Comparison of ENCODE assay signal across 29 cellular contexts in genomic region chr3:97988784-97989568, GRCh38. TPM values are rescaled to one million over a fixed set of nuclear protein-coding genes. Genes with fewer than 3 reads are reported as not detected.
A peak's percentile ranks its signal among the peaks of the same experiment; 100 is the strongest.
DNase-seq lines count a peak whose midpoint lies in the region; ATAC-seq and TF ChIP-seq lines count a peak whose summit lies in the region.
"Had no signal": no experiment of that assay in that cellular context is flagged by ENCODE, and none has a peak within 500 bp of the region (broad histone marks: within the 10 kb centered on the region; RNA-seq: fewer than 3 reads in every experiment).

No MANE protein-coding gene starts in this region.

- dilution Hi-C loops in IMR-90 (cut with HindIII; ENCODE audit: low sequenced_read_pairs, unreplicated experiment), result no loop called here

- H2BK120ac ChIP-seq in IMR-90 (ENCODE audit: low read depth, low read length), result no peak overlapping the region

- no peak for TF ChIP-seq RAD21 in IMR-90 (IDR thresholded peaks at IDR 0.05; ENCODE audit: low read length)

- CTCF ChIA-PET in IMR-90 (lab: Yijun Ruan, JAX), result no interaction called here
- CTCF ChIA-PET in naive thymus-derived CD4-positive, alpha-beta T cell (lab: Charles Lee), result no interaction called here

- no peaks in the 10 kb centered on the region for H4K20me1 ChIP-seq in IMR-90 (ENCODE audit: insufficient read depth, low read length)
- H4K20me1 ChIP-seq: BLaER1 had no signal

- H3K4ac ChIP-seq in IMR-90 (ENCODE audit: low read depth, low read length), result no peak overlapping the region

- H3K4me1 ChIP-seq in IMR-90 (ENCODE audit: control insufficient read depth, insufficient read depth, low read length), result no peaks in the 10 kb centered on the region; the same call in 1 of the 2 replicates
- H3K4me1 ChIP-seq in naive thymus-derived CD4-positive, alpha-beta T cell (ENCODE audit: control insufficient read depth in 2 of 2, insufficient read depth in 2 of 2, low read length in 2 of 2), result peaks cover 0 to 20% of the 10 kb centered on the region in 2 donors
- H3K4me1 ChIP-seq in upper lobe of right lung, result no peaks in the 10 kb centered on the region
- H3K4me1 ChIP-seq in thyroid gland, result peaks cover 12 to 20% of the 10 kb centered on the region in 2 donors
- H3K4me1 ChIP-seq: HAP-1 had no signal

- H3K9me3 ChIP-seq in IMR-90 (ENCODE audit: control insufficient read depth, insufficient read depth, low read length) (no peaks in the 10 kb centered on the region), upper lobe of right lung (no peaks in the 10 kb centered on the region), thyroid gland (no peaks in the 10 kb centered on the region)
- no peaks in the 10 kb centered on the region for H3K9me3 ChIP-seq in naive thymus-derived CD4-positive, alpha-beta T cell (ENCODE audit: control insufficient read depth in 2 of 3, low read length in 3 of 3)
- H3K9me3 ChIP-seq: BLaER1, HAP-1 had no signal

- H3K4me3 ChIP-seq in IMR-90 (ENCODE audit: insufficient read depth, low read depth, low read length), result no peak overlapping the region
- no peak overlapping the region for H3K4me3 ChIP-seq in naive thymus-derived CD4-positive, alpha-beta T cell (ENCODE audit: low read length)
- no peak overlapping the region for H3K4me3 ChIP-seq in upper lobe of right lung
- H3K4me3 ChIP-seq in thyroid gland (replicated peaks in 1 of 3), result no peak overlapping the region
- H3K4me3 ChIP-seq: BLaER1, GM23248, HAP-1 had no signal

- no peak overlapping the region for H3K23ac ChIP-seq in IMR-90 (ENCODE audit: low read depth, low read length)

- H3K4me2 ChIP-seq in IMR-90 (ENCODE audit: low read depth, low read length), result no peak overlapping the region
- H3K4me2 ChIP-seq: BLaER1, KMS-11 had no signal

- H3K27me3 ChIP-seq in IMR-90 (ENCODE audit: control insufficient read depth, insufficient read depth, low read length) (peaks cover 3% of the 10 kb centered on the region; the same call in 1 of the 2 replicates), upper lobe of right lung (no peaks in the 10 kb centered on the region), thyroid gland (no peaks in the 10 kb centered on the region)
- H3K27me3 ChIP-seq in naive thymus-derived CD4-positive, alpha-beta T cell (ENCODE audit: control insufficient read depth in 2 of 2, insufficient read depth in 2 of 2, low read length in 2 of 2), result no peaks in the 10 kb centered on the region
- H3K27me3 ChIP-seq: BLaER1 had no signal

- peak overlapping the region; percentile 54 for H2BK5ac ChIP-seq in IMR-90 (ENCODE audit: low read depth, low read length, poor library complexity, severe bottlenecking)

- intact Hi-C loops in activated CD4-positive, alpha-beta T cell treated with anti-CD3 and anti-CD28 coated beads, Interleukin-2, amount 10 ng/mL, durations not matched to agents 24 days and 14 days (cut with micrococcal nuclease), result no loop called here
- intact Hi-C loops in IMR-90 (cut with micrococcal nuclease) (no loop called here), upper lobe of right lung (cut with DNase I) (no loop called here), thyroid gland (cut with DNase I) (no loop called here)
- intact Hi-C loops in naive thymus-derived CD4-positive, alpha-beta T cell (cut with micrococcal nuclease), result no loop called here

- no peak overlapping the region for H2AK5ac ChIP-seq in IMR-90 (ENCODE audit: low read depth, low read length)

- H3K9me1 ChIP-seq in IMR-90 (ENCODE audit: insufficient read depth, low read length), result no peaks in the 10 kb centered on the region

- H2AFZ ChIP-seq in IMR-90 (replicated peaks; ENCODE audit: low read length, poor library complexity), result no peak overlapping the region
- H2AFZ ChIP-seq: GM23248 had no signal

- BruUV-seq in IMR-90 (replicated peaks; lab: Mats Ljungman, UMichigan), result no TSS peak

- no peak for TF ChIP-seq POLR2A in IMR-90 (IDR thresholded peaks at IDR 0.05; ENCODE audit: low read depth, low read length)
- no peak for TF ChIP-seq POLR2A in thyroid gland (IDR thresholded peaks at IDR 0.05)

- no peak overlapping the region for H3K14ac ChIP-seq in IMR-90 (replicated peaks; ENCODE audit: low read depth, low read length)

- H2BK20ac ChIP-seq in IMR-90 (ENCODE audit: low read depth, low read length), result no peak overlapping the region

- peaks cover 36% of the 10 kb centered on the region for H3K4me1 Mint-ChIP-seq in activated CD4-positive, alpha-beta T cell treated with anti-CD3 and anti-CD28 coated beads, Interleukin-2, amount 10 ng/mL, durations not matched to agents 24 days and 14 days
- peaks cover 13 to 47% (median 30%) of the 10 kb centered on the region in 7 donors for H3K4me1 Mint-ChIP-seq in naive thymus-derived CD4-positive, alpha-beta T cell

- in situ Hi-C loops in IMR-90 (cut with MboI; ENCODE audit: low sequenced_read_pairs), result no loop called here

- DNase-seq in activated CD4-positive, alpha-beta T cell treated with anti-CD3 and anti-CD28 coated beads, Interleukin-2, amount 10 ng/mL, durations not matched to agents 24 days and 14 days, result peak; percentile 54
- no peak for DNase-seq in activated CD4-positive, alpha-beta T cell treated with anti-CD3 and anti-CD28 coated beads for 4 hours
- no peak for DNase-seq in IMR-90
- no peak for DNase-seq in naive thymus-derived CD4-positive, alpha-beta T cell
- no peak for DNase-seq in upper lobe of right lung
- no peak for DNase-seq in NCI-H2029 treated with DMSO at 0.1 percent for 48 hours (lab: John Stamatoyannopoulos, UW)
- no peak for DNase-seq in thyroid gland
- DNase-seq: CD4-positive, CD25-positive, alpha-beta regulatory T cell; DMS153; DND-41; GM23248; NCI-H1048; NCI-H1417; NCI-H1694; NCI-H2081; NCI-H2227 treated with DMSO at 0.1 percent for 48 hours; NCI-H69; SHP77 had no signal

- H3K4me3 Mint-ChIP-seq in activated CD4-positive, alpha-beta T cell treated with anti-CD3 and anti-CD28 coated beads, Interleukin-2, amount 10 ng/mL, durations not matched to agents 24 days and 14 days, result no peak overlapping the region
- H3K4me3 Mint-ChIP-seq in naive thymus-derived CD4-positive, alpha-beta T cell, result no peak overlapping the region
- H3K4me3 Mint-ChIP-seq: CD4-positive, CD25-positive, alpha-beta regulatory T cell; IgD-negative memory B cell had no signal

- POLR2A ChIA-PET in IMR-90 (lab: Charles Lee; ENCODE audit: unreplicated experiment), result no interaction called here
- POLR2A ChIA-PET in naive thymus-derived CD4-positive, alpha-beta T cell (lab: Charles Lee), result no interaction called here

- no peak overlapping the region for H2BK15ac ChIP-seq in IMR-90 (ENCODE audit: low read depth, low read length)

- H4K8ac ChIP-seq in IMR-90 (ENCODE audit: low read depth in 2 of 2, low read length in 2 of 2), result no peak overlapping the region

- H3K27ac Mint-ChIP-seq in activated CD4-positive, alpha-beta T cell treated with anti-CD3 and anti-CD28 coated beads, Interleukin-2, amount 10 ng/mL, durations not matched to agents 24 days and 14 days, result peak overlapping the region; percentile 77
- peak overlapping the region in 1 of 9 donors; percentile 55 for H3K27ac Mint-ChIP-seq in naive thymus-derived CD4-positive, alpha-beta T cell
- H3K27ac Mint-ChIP-seq: CD4-positive, CD25-positive, alpha-beta regulatory T cell; IgD-negative memory B cell had no signal

- H3K18ac ChIP-seq in IMR-90 (ENCODE audit: low read depth, low read length), result no peak overlapping the region

- no peaks in the 10 kb centered on the region for H3K79me1 ChIP-seq in IMR-90 (ENCODE audit: low read depth in 1 of 2, low read length in 2 of 2)

- TF ChIP-seq CTCF in IMR-90 (conservative IDR thresholded peaks at IDR 0.05; ENCODE audit: low read depth, low read length) (no peak), upper lobe of right lung (IDR thresholded peaks at IDR 0.05) (no peak), thyroid gland (IDR thresholded peaks at IDR 0.05) (no peak)

- H3K36me3 ChIP-seq in IMR-90 (ENCODE audit: control insufficient read depth, insufficient read depth, low read length) (no peaks in the 10 kb centered on the region), upper lobe of right lung (no peaks in the 10 kb centered on the region), thyroid gland (no peaks in the 10 kb centered on the region)
- no peaks in the 10 kb centered on the region for H3K36me3 ChIP-seq in naive thymus-derived CD4-positive, alpha-beta T cell (ENCODE audit: control insufficient read depth in 2 of 3, insufficient read depth in 3 of 3, low read length in 3 of 3)
- H3K36me3 ChIP-seq: BLaER1, HAP-1 had no signal

- WGBS in IMR-90 (ENCODE audit: extremely low coverage in 2 of 2, insufficient read length in 1 of 2), 2 experiments, result 93% methylated on average over 2 of the region's 3 CpGs; no CpG with 5 or more reads in 1 of the 2 experiments
- 97% methylated on average over 3 of the region's 3 CpGs for whole genome bisulfite sequencing in thyroid gland, 2 donors

- no peak overlapping the region for H3K9ac ChIP-seq in IMR-90 (ENCODE audit: low read depth, low read length)
- H3K9ac ChIP-seq: BLaER1, GM23248, KMS-11 had no signal

- H3K27ac ChIP-seq in IMR-90 (ENCODE audit: insufficient read depth, low read length), result no peak overlapping the region
- no peak overlapping the region for H3K27ac ChIP-seq in naive thymus-derived CD4-positive, alpha-beta T cell (ENCODE audit: low read depth, low read length)
- no peak overlapping the region for H3K27ac ChIP-seq in upper lobe of right lung
- H3K27ac ChIP-seq in thyroid gland, result no peak overlapping the region
- H3K27ac ChIP-seq: BLaER1, GM23248, KMS-11, RWPE1 had no signal

- no peak overlapping the region for H2AK9ac ChIP-seq in IMR-90 (replicated peaks; ENCODE audit: low read depth, low read length, poor library complexity)

- no peaks in the 10 kb centered on the region for H3K27me3 Mint-ChIP-seq in activated CD4-positive, alpha-beta T cell treated with anti-CD3 and anti-CD28 coated beads, Interleukin-2, amount 10 ng/mL, durations not matched to agents 24 days and 14 days
- peaks cover 0 to 1% (median 0%) of the 10 kb centered on the region in 5 donors for H3K27me3 Mint-ChIP-seq in naive thymus-derived CD4-positive, alpha-beta T cell

- no peak overlapping the region for H3K56ac ChIP-seq in IMR-90 (ENCODE audit: extremely low read depth, insufficient read depth, low read length)

- H4K5ac ChIP-seq in IMR-90 (ENCODE audit: low read depth, low read length), result no peak overlapping the region

- H4K91ac ChIP-seq in IMR-90 (ENCODE audit: insufficient read depth, low read depth, low read length), result no peak overlapping the region

- H3K36me3 Mint-ChIP-seq in activated CD4-positive, alpha-beta T cell treated with anti-CD3 and anti-CD28 coated beads, Interleukin-2, amount 10 ng/mL, durations not matched to agents 24 days and 14 days (ENCODE audit: low read depth), result peaks cover 15% of the 10 kb centered on the region
- H3K36me3 Mint-ChIP-seq in naive thymus-derived CD4-positive, alpha-beta T cell, result peaks cover 0 to 33% (median 0%) of the 10 kb centered on the region in 5 donors
- H3K36me3 Mint-ChIP-seq: IgD-negative memory B cell had no signal

- H3K9me3 Mint-ChIP-seq in activated CD4-positive, alpha-beta T cell treated with anti-CD3 and anti-CD28 coated beads, Interleukin-2, amount 10 ng/mL, durations not matched to agents 24 days and 14 days, result peaks cover 18% of the 10 kb centered on the region
- peaks cover 0 to 22% (median 0%) of the 10 kb centered on the region in 11 donors for H3K9me3 Mint-ChIP-seq in naive thymus-derived CD4-positive, alpha-beta T cell
- H3K9me3 Mint-ChIP-seq: CD4-positive, CD25-positive, alpha-beta regulatory T cell; IgD-negative memory B cell had no signal

- no peak for ATAC-seq in IMR-90 (ENCODE audit: low read depth)
- ATAC-seq in naive thymus-derived CD4-positive, alpha-beta T cell, result peak; percentile 10
- ATAC-seq in upper lobe of right lung, result peak; percentile 23
- no peak for ATAC-seq in GM18511 (IDR thresholded peaks at IDR 0.05; ENCODE audit: unreplicated experiment)
- ATAC-seq: Panc1 had no signal

RNA-seq across cellular contexts. Expression of gene RIOX2, which starts 16.7 kb away (rescaled TPM):
- 84.1 and 87.7 TPM in 2 replicates for total RNA-seq in activated CD4-positive, alpha-beta T cell treated with anti-CD3 and anti-CD28 coated beads, Interleukin-2, amount 10 ng/mL, durations not matched to agents 24 days and 14 days
- total RNA-seq in IMR-90 (2012; rRNA removed) (26.7 and 27.8 TPM in 2 replicates), upper lobe of right lung (20.5 TPM), thyroid gland (100 to 1,000 TPM in 2 of 4 donors, 10 to 100 TPM in 2; 61.6 to 109 (median 89.9) TPM)
- polyA plus RNA-seq in IMR-90 (2012; rRNA removed), result 15.1 and 17.2 TPM in 2 replicates
- 5.2 and 6.4 TPM in 2 replicates for polyA plus RNA-seq in IMR-90 (2012; cell fraction: cytosol; rRNA removed)
- 11.3 and 26.8 TPM in 2 replicates for polyA plus RNA-seq in IMR-90 (2012; cell fraction: nucleus; rRNA removed; ENCODE audit: low replicate concordance)
- 100 to 1,000 TPM in 1 of 5 experiments, 10 to 100 TPM in 4; 17.8 to 110 (median 28.4) TPM for total RNA-seq in naive thymus-derived CD4-positive, alpha-beta T cell
- 10 to 100 TPM; 31.4 to 34.0 TPM for polyA plus RNA-seq in naive thymus-derived CD4-positive, alpha-beta T cell

RNA-seq across cellular contexts. Expression of gene GABRR3, which starts 46.1 kb away (rescaled TPM):
- 0.05 and 0.12 TPM in 2 replicates for total RNA-seq in activated CD4-positive, alpha-beta T cell treated with anti-CD3 and anti-CD28 coated beads, Interleukin-2, amount 10 ng/mL, durations not matched to agents 24 days and 14 days
- total RNA-seq in IMR-90 (2012; rRNA removed) (not detected in 2 replicates), upper lobe of right lung (not detected), thyroid gland (under 1 TPM in 1 of 4 donors, not detected in 3; under 0.01 TPM)
- not detected in 2 replicates for polyA plus RNA-seq in IMR-90 (2012; rRNA removed)
- not detected in 2 replicates for polyA plus RNA-seq in IMR-90 (2012; cell fraction: cytosol; rRNA removed)
- not detected in 2 replicates for polyA plus RNA-seq in IMR-90 (2012; cell fraction: nucleus; rRNA removed; ENCODE audit: low replicate concordance)
- not detected for total RNA-seq in naive thymus-derived CD4-positive, alpha-beta T cell
- not detected for polyA plus RNA-seq in naive thymus-derived CD4-positive, alpha-beta T cell
- total RNA-seq: A172; CD4-positive, CD25-positive, alpha-beta regulatory T cell; GM23248; NCI-H460; OCI-LY7; SK-MEL-5 had no signal
- polyA plus RNA-seq: CD4-positive, CD25-positive, alpha-beta regulatory T cell; GM23248; IgD-negative memory B cell had no signal

Comparison
In these comparisons a context has a peak if more than half of its experiments do, and no peak if none do; other contexts are left out.
1. ATAC-seq: peak in naive thymus-derived CD4-positive, alpha-beta T cell (single experiment) and upper lobe of right lung (single experiment); none in IMR-90 (single experiment) and GM18511 (single experiment).